In the genomic region with DNA sequence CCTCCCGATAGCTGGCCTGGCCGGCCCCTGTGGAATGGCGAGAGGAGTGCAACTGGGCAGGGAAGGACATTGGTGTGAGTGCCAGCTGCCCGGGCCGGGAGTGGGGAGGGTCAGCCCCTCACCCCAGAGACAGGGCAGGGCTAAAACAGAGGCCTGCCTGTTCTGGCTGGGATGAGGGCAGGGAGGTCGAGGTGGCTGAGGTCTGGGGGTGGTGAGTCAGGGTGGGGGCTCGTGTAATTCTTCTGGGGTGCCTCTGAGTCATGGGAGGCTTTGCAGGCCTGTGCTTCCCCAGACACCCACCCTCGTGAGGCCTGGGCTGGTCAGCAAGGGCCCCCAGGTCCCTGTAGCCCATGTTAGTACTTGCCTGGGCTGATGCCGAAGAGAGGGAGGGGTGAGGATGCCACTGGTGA, we compare ENCODE assay signal across 15 cellular contexts. TPM values are rescaled to one million over a fixed set of nuclear protein-coding genes. Genes with fewer than 3 reads are reported as not detected.
DNase-seq lines count a peak whose midpoint lies in the region; ATAC-seq, FAIRE-seq and TF ChIP-seq lines count a peak whose summit lies in the region.
"Had no signal": no experiment of that assay in that cellular context is flagged by ENCODE, and none has a peak within 500 bp of the region (broad histone marks: within the 10 kb centered on the region; RNA-seq: fewer than 3 reads in every experiment).

No MANE protein-coding gene starts in this region.

- no TSS peak for BruUV-seq in PC-9 (replicated peaks; lab: Mats Ljungman, UMichigan)

- DNase-seq in AG10803 (ENCODE audit: low read depth) (no peak), PC-9 (no peak), esophagus muscularis mucosa (ENCODE audit: extremely low spot score) (no peak), pancreas (peak in 3 of 6 donors; percentile 32 to 72 (median 56)), NCI-H1105 treated with DMSO at 0.1 percent for 48 hours (lab: John Stamatoyannopoulos, UW) (no peak), NCI-H82 (lab: John Stamatoyannopoulos, UW) (no peak), NCI-H526 treated with DMSO at 0.1 percent for 48 hours (lab: John Stamatoyannopoulos, UW) (no peak), BE2C (no peak)
- DNase-seq: activated T-cell treated with anti-CD3 and anti-CD28 coated beads, Interleukin-2, amount 50 U/mL, for 1 hour; DND-41; left cardiac atrium; MM.1S had no signal

- CTCF ChIA-PET in PC-9 (lab: Charles Lee), result interaction anchor here (0.5 to 1.2 kb wide), 5 partner anchors 10 to 344 kb away, joined by 5 to 9 read pairs (median 8); no protein-coding TSS in a partner anchor

- H3K27me3 ChIP-seq in PC-9 (ENCODE audit: insufficient read depth, low read depth), result no peaks in the 10 kb centered on the region
- peaks cover 0 to 23% (median 5%) of the 10 kb centered on the region in 4 donors for H3K27me3 ChIP-seq in esophagus muscularis mucosa
- no peaks in the 10 kb centered on the region for H3K27me3 ChIP-seq in pancreas
- H3K27me3 ChIP-seq in BE2C, result peaks cover 25% of the 10 kb centered on the region

- H3K79me2 ChIP-seq in PC-9 (ENCODE audit: low read depth), result peaks cover 15% of the 10 kb centered on the region

- no peak for TF ChIP-seq POLR2A in esophagus muscularis mucosa (IDR thresholded peaks at IDR 0.05; ENCODE audit: low read depth)

- peaks cover 35% of the 10 kb centered on the region for H3F3A ChIP-seq in PC-9 (ENCODE audit: insufficient read depth, low read depth)

- peak overlapping the region; percentile 92 for H3K4me2 ChIP-seq in PC-9
- H3K4me2 ChIP-seq: GM23338 had no signal

- WGBS in esophagus muscularis mucosa, result 76% methylated on average over 6 of the region's 9 CpGs
- WGBS in pancreas, 2 donors, result 26 to 30% methylated on average over 9 of the region's 9 CpGs

- no peaks in the 10 kb centered on the region for H3K9me2 ChIP-seq in PC-9 (ENCODE audit: insufficient read depth)

- H3K36me3 ChIP-seq in PC-9 (ENCODE audit: low read depth), result no peaks in the 10 kb centered on the region
- peaks cover 0 to 8% (median 0%) of the 10 kb centered on the region in 4 donors for H3K36me3 ChIP-seq in esophagus muscularis mucosa
- peaks cover 0 to 5% (median 0%) of the 10 kb centered on the region in 3 donors for H3K36me3 ChIP-seq in pancreas
- no peaks in the 10 kb centered on the region for H3K36me3 ChIP-seq in BE2C

- TF ChIP-seq CTCF in AG10803 (conservative IDR thresholded peaks at IDR 0.05; ENCODE audit: low read length) (no peak), PC-9 (conservative IDR thresholded peaks at IDR 0.05) (no peak), esophagus muscularis mucosa (IDR thresholded peaks at IDR 0.05) (no peak), pancreas (IDR thresholded peaks at IDR 0.05) (no peak), BE2C (IDR thresholded peaks at IDR 0.05; ENCODE audit: low read depth, low read length) (no peak)

- TF ChIP-seq EP300 in esophagus muscularis mucosa (IDR thresholded peaks at IDR 0.05), result no peak

- H3K9me3 ChIP-seq in PC-9 (ENCODE audit: insufficient read depth, low read depth) (no peaks in the 10 kb centered on the region), esophagus muscularis mucosa (no peaks in the 10 kb centered on the region), pancreas (no peaks in the 10 kb centered on the region), BE2C (no peaks in the 10 kb centered on the region)

- no peak for FAIRE-seq in pancreas (lab: Jason Lieb, UNC)
- FAIRE-seq: GM12892, GM19239 had no signal

- peak overlapping the region; percentile 53 for H3K4me3 ChIP-seq in AG10803 (ENCODE audit: low read length)
- H3K4me3 ChIP-seq in PC-9, result peak overlapping the region; percentile 56; the same call in 1 of the 2 replicates
- peak overlapping the region; percentile 35 to 74 (median 63) for H3K4me3 ChIP-seq in esophagus muscularis mucosa
- peak overlapping the region in 3 of 4 donors; percentile 40 to 58 (median 49) for H3K4me3 ChIP-seq in pancreas
- H3K4me3 ChIP-seq in BE2C (ENCODE audit: low read depth, low read length), result no peak overlapping the region
- H3K4me3 ChIP-seq: GM23338 had no signal

- POLR2A ChIA-PET in PC-9 (lab: Charles Lee; ENCODE audit: unreplicated experiment), result interaction anchor here (0.6 kb wide), 1 partner anchor 29 kb away, joined by 3 read pairs; the partner anchor contains the start of genes HYAL3 and NAA80

- H3K27ac ChIP-seq in PC-9 (no peak overlapping the region), esophagus muscularis mucosa (replicated peaks in 1 of 4) (peak overlapping the region; percentile 23 to 100 (median 94)), pancreas (peak overlapping the region; percentile 87 to 94 (median 90))

- H2AFZ ChIP-seq in PC-9, result no peak overlapping the region
- H2AFZ ChIP-seq: GM23338 had no signal

- no peaks in the 10 kb centered on the region for H4K20me1 ChIP-seq in PC-9 (ENCODE audit: insufficient read depth)

- no peak for ATAC-seq in pancreas
- ATAC-seq: GM23338, left cardiac atrium had no signal

- H3K4me1 ChIP-seq in PC-9 (replicated peaks; ENCODE audit: insufficient read depth), result peaks cover 60% of the 10 kb centered on the region
- H3K4me1 ChIP-seq in esophagus muscularis mucosa, result peaks cover 57 to 93% (median 78%) of the 10 kb centered on the region in 4 donors
- peaks cover 25 to 38% (median 29%) of the 10 kb centered on the region in 3 donors for H3K4me1 ChIP-seq in pancreas
- no peaks in the 10 kb centered on the region for H3K4me1 ChIP-seq in BE2C

- intact Hi-C loops in PC-9 (cut with micrococcal nuclease; ENCODE audit: unreplicated experiment) (loop anchor here (5.0 kb wide), 1 partner anchor 148 kb away; no protein-coding TSS in a partner anchor), esophagus muscularis mucosa (cut with DNase I) (loop anchor here (5.0 kb wide), 2 partner anchors 78 to 148 kb away; partner anchors contain the start of gene GNAT1), pancreas (cut with DNase I) (loop anchor here in 2 of 3 donors (5.0 kb wide), 2 partner anchors 43 to 78 kb away; partner anchors contain the start of gene GNAT1 (in 1 of the 2))

RNA-seq across cellular contexts. Expression of gene SEMA3B, which starts 1.5 kb away (rescaled TPM):
- total RNA-seq in PC-9 (2021), result 52.4 and 92.6 TPM in 2 replicates
- 10 to 100 TPM; 37.4 to 66.6 (median 46.4) TPM for total RNA-seq in esophagus muscularis mucosa
- 10 to 100 TPM; 27.5 to 53.5 (median 33.2) TPM for total RNA-seq in pancreas
- 100 to 1,000 TPM; 118 to 223 TPM for polyA plus RNA-seq in pancreas
- polyA plus RNA-seq in BE2C (2012; ENCODE audit: insufficient read depth, insufficient read length, low read depth), result 1.5 TPM

RNA-seq across cellular contexts. Expression of gene LSMEM2, which starts 8.5 kb away (rescaled TPM):
- 0.35 and 0.55 TPM in 2 replicates for total RNA-seq in PC-9 (2021)
- total RNA-seq in esophagus muscularis mucosa, result not detected
- under 1 TPM in 1 of 6 donors, not detected in 5; 0.12 TPM for total RNA-seq in pancreas
- 1 to 10 TPM in 1 of 2 donors, under 1 TPM in 1; 0.15 to 2.1 TPM for polyA plus RNA-seq in pancreas
- polyA plus RNA-seq in BE2C (2012; ENCODE audit: insufficient read depth, insufficient read length, low read depth), result not detected

RNA-seq across cellular contexts. Expression of gene IFRD2, which starts 21.8 kb away (rescaled TPM):
- total RNA-seq in PC-9 (2021) (93.1 and 118 TPM in 2 replicates), esophagus muscularis mucosa (100 to 1,000 TPM in 1 of 4 donors, 10 to 100 TPM in 3; 49.4 to 106 (median 85.8) TPM), pancreas (10 to 100 TPM; 47.1 to 81.6 (median 55.1) TPM)
- polyA plus RNA-seq in pancreas, result 100 to 1,000 TPM; 101 to 117 TPM
- polyA plus RNA-seq in BE2C (2012; ENCODE audit: insufficient read depth, insufficient read length, low read depth), result 300 TPM

RNA-seq across cellular contexts. Expression of gene HYAL3, which starts 28.8 kb away (rescaled TPM):
- total RNA-seq in PC-9 (2021) (10.2 and 12.2 TPM in 2 replicates), esophagus muscularis mucosa (1 to 10 TPM; 2.1 to 6.7 (median 3.4) TPM), pancreas (1 to 10 TPM in 1 of 6 donors, under 1 TPM in 5; 0.46 to 1.3 (median 0.65) TPM)
- polyA plus RNA-seq in pancreas, result 1 to 10 TPM; 1.6 to 2.1 TPM
- polyA plus RNA-seq in BE2C (2012; ENCODE audit: insufficient read depth, insufficient read length, low read depth), result 4.2 TPM

RNA-seq across cellular contexts. Expression of gene NAA80, which starts 28.8 kb away (rescaled TPM):
- total RNA-seq in PC-9 (2021), result 25.2 and 25.7 TPM in 2 replicates
- total RNA-seq in esophagus muscularis mucosa, result 1 to 10 TPM; 6.8 to 9.5 (median 8.0) TPM
- 1 to 10 TPM; 2.6 to 6.6 (median 5.0) TPM for total RNA-seq in pancreas
- 10 to 100 TPM; 13.0 to 15.6 TPM for polyA plus RNA-seq in pancreas
- polyA plus RNA-seq in BE2C (2012; ENCODE audit: insufficient read depth, insufficient read length, low read depth), result 16.1 TPM
